8 cellular contexts compared by ENCODE assay signal in genomic region chr19:17216058-17216670, GRCh38. TPM values are rescaled to one million over a fixed set of nuclear protein-coding genes. Genes with fewer than 3 reads are reported as not detected.
DNase-seq lines count a peak whose midpoint lies in the region; ATAC-seq, FAIRE-seq and TF ChIP-seq lines count a peak whose summit lies in the region.
"Had no signal": no experiment of that assay in that cellular context is flagged by ENCODE, and none has a peak within 500 bp of the region (broad histone marks: within the 10 kb centered on the region; RNA-seq: fewer than 3 reads in every experiment).

No MANE protein-coding gene starts in this region.

- intact Hi-C loops in spleen (cut with DNase I; ENCODE audit: low total_unique reads), result no loop called here

- H3K4me3 ChIP-seq in HEK293 (ENCODE audit: low read depth, low read length), result peak overlapping the region; percentile 91
- H3K4me3 ChIP-seq in SU-DHL-6 (ENCODE audit: insufficient read depth, low read length, poor library complexity, severe bottlenecking), result no peak overlapping the region
- peak overlapping the region; percentile 78 for H3K4me3 ChIP-seq in fibroblast of villous mesenchyme (ENCODE audit: low read depth, low read length)
- peak overlapping the region in 7 of 8 donors; percentile 60 to 83 (median 66) for H3K4me3 ChIP-seq in spleen

- WGBS in spleen, 5 donors, result 79 to 93% (median 90%) methylated on average over 12 to 13 of the region's 13 CpGs

- H3K9me3 ChIP-seq in HEK293 (ENCODE audit: control insufficient read depth, insufficient read depth, low read depth, low read length) (no peaks in the 10 kb centered on the region), SU-DHL-6 (ENCODE audit: insufficient read depth, low read length) (no peaks in the 10 kb centered on the region), spleen (no peaks in the 10 kb centered on the region)
- H3K9me3 ChIP-seq: mucosa of descending colon had no signal

- H2AFZ ChIP-seq in SU-DHL-6 (ENCODE audit: low read depth, low read length, severe bottlenecking), result no peak overlapping the region

- H3K79me2 ChIP-seq in SU-DHL-6 (ENCODE audit: insufficient read depth, low read length), result no peaks in the 10 kb centered on the region

- TF ChIP-seq POLR2A in spleen (IDR thresholded peaks at IDR 0.05) (no peak), H54 (IDR thresholded peaks at IDR 0.05; ENCODE audit: low read depth, low read length) (no peak)

- no peaks in the 10 kb centered on the region for H3K9me2 ChIP-seq in SU-DHL-6 (replicated peaks; ENCODE audit: insufficient read depth, low read length)

- FAIRE-seq in RCC 7860 (lab: Jason Lieb, UNC) (no peak), H54 (lab: Jason Lieb, UNC) (no peak)

- H3K27ac ChIP-seq in HEK293 (ENCODE audit: extremely low read depth, low read depth, low read length) (no peak overlapping the region), SU-DHL-6 (ENCODE audit: low read depth, low read length) (no peak overlapping the region), spleen (peak overlapping the region in 6 of 8 donors; percentile 88 to 97 (median 96))

- ATAC-seq in GM18858 (IDR thresholded peaks at IDR 0.05; ENCODE audit: unreplicated experiment), result no peak

- H3K27me3 ChIP-seq in SU-DHL-6 (ENCODE audit: low read length), result no peaks in the 10 kb centered on the region
- H3K27me3 ChIP-seq in spleen (replicated peaks in 1 of 7), result no peaks in the 10 kb centered on the region

- H3F3A ChIP-seq in SU-DHL-6 (ENCODE audit: insufficient read depth), result 0 out of 2 replicates have a peak, but pooled peaks cover 3% of the 10 kb centered on the region

- DNase-seq in fibroblast of villous mesenchyme (ENCODE audit: low read depth) (no peak), spleen (peak; percentile 82), RCC 7860 (ENCODE audit: low spot score) (no peak), H54 (ENCODE audit: insufficient read length, low spot score) (no peak)

- TF ChIP-seq CTCF in HEK293 (tag by site-specific recombination; IDR thresholded peaks at IDR 0.05) (no peak), SU-DHL-6 (IDR thresholded peaks at IDR 0.05; ENCODE audit: insufficient read depth, low read length, poor library complexity, severe bottlenecking) (no peak), fibroblast of villous mesenchyme (IDR thresholded peaks at IDR 0.05; ENCODE audit: insufficient read depth, low read depth, low read length) (no peak), spleen (IDR thresholded peaks at IDR 0.05 in 8 of 11, conservative IDR thresholded peaks at IDR 0.05 in 3 of 11) (no peak)

- no peak overlapping the region for H3K9ac ChIP-seq in SU-DHL-6 (ENCODE audit: low read length)

- CTCF ChIA-PET in HEK293 (lab: Yijun Ruan, JAX), result interaction anchor here (0.6 to 0.8 kb wide), 5 partner anchors 38 to 655 kb away, joined by 3 to 5 read pairs (median 3); partner anchors contain the start of gene MRPL34

- H3K4me1 ChIP-seq in HEK293 (ENCODE audit: control insufficient read depth, insufficient read depth, low read length) (no peaks in the 10 kb centered on the region), spleen (peaks cover 4 to 21% (median 17%) of the 10 kb centered on the region in 6 donors)

- H4K20me1 ChIP-seq in SU-DHL-6 (ENCODE audit: low read depth, low read length), result no peaks in the 10 kb centered on the region

- POLR2A ChIA-PET in HEK293 (lab: Yijun Ruan, JAX), result interaction anchor here (0.9 to 2.4 kb wide), 18 partner anchors 7 to 141 kb away, joined by 3 to 61 read pairs (median 4); partner anchors contain the start of genes ABHD8, BABAM1, DDA1 and HAUS8

- H3K4me2 ChIP-seq in SU-DHL-6 (ENCODE audit: low read depth, low read length, poor library complexity, severe bottlenecking), result peak overlapping the region; percentile 83

- H3K36me3 ChIP-seq in HEK293 (ENCODE audit: control insufficient read depth in 2 of 2, insufficient read depth in 1 of 2, low read length in 2 of 2) (peaks cover 5 to 30% of the 10 kb centered on the region in 2 experiments; a peak in 2 of 3 replicates), SU-DHL-6 (ENCODE audit: low read length) (no peaks in the 10 kb centered on the region), spleen (peaks cover 0 to 70% (median 46%) of the 10 kb centered on the region in 6 donors)

TF ChIP-seq in HEK293, 187 proteins besides CTCF, POLR2A, EP300 and RAD21 (continues in another document):
- TF ChIP-seq ZNF24 (tag by site-specific recombination; IDR thresholded peaks at IDR 0.05) (no peak), PRDM2 (tag by site-specific recombination; IDR thresholded peaks at IDR 0.05; ENCODE audit: borderline replicate concordance) (no peak), ZNF670 (tag by site-specific recombination; IDR thresholded peaks at IDR 0.05; ENCODE audit: low read depth) (no peak), ZNF449 (tag by site-specific recombination; IDR thresholded peaks at IDR 0.05) (peak; percentile 64; the same call in 1 of the 2 replicates), ZNF19 (tag by site-specific recombination; IDR thresholded peaks at IDR 0.05; ENCODE audit: low read depth) (no peak), ZNF473 (tag by site-specific recombination; IDR thresholded peaks at IDR 0.05) (no peak), ZNF664 (tag by site-specific recombination; IDR thresholded peaks at IDR 0.05) (no peak), ZNF658 (tag by site-specific recombination; IDR thresholded peaks at IDR 0.05) (no peak), ZBTB48 (tag by site-specific recombination; IDR thresholded peaks at IDR 0.05) (0 out of 2 replicates have a peak, but pooled peaks have one; percentile 19), ZNF274 (IDR thresholded peaks at IDR 0.05; ENCODE audit: low read length) (no peak), ZNF274 (tag by site-specific recombination; IDR thresholded peaks at IDR 0.05; ENCODE audit: borderline replicate concordance) (no peak), ZNF335 (tag by site-specific recombination; conservative IDR thresholded peaks at IDR 0.05) (no peak)

RNA-seq across cellular contexts. Expression of gene USE1, which starts 1.0 kb away (rescaled TPM):
- total RNA-seq in fibroblast of villous mesenchyme (18.1 and 23.8 TPM in 2 replicates), spleen (10 to 100 TPM; 17.2 to 30.4 (median 25.9) TPM)
- polyA plus RNA-seq in spleen, result 10 to 100 TPM; 65.1 to 74.4 (median 65.4) TPM

RNA-seq across cellular contexts. Expression of gene OCEL1, which starts 9.9 kb away (rescaled TPM):
- total RNA-seq in fibroblast of villous mesenchyme (3.9 and 6.1 TPM in 2 replicates), spleen (10 to 100 TPM in 6 of 7 donors, 1 to 10 TPM in 1; 7.7 to 28.6 (median 25.4) TPM)
- 10 to 100 TPM; 20.4 to 31.8 (median 24.3) TPM for polyA plus RNA-seq in spleen

RNA-seq across cellular contexts. Expression of gene NR2F6, which starts 29.6 kb away (rescaled TPM):
- total RNA-seq in fibroblast of villous mesenchyme (51.0 and 56.0 TPM in 2 replicates), spleen (10 to 100 TPM; 11.6 to 15.0 (median 14.5) TPM)
- 10 to 100 TPM in 1 of 3 donors, 1 to 10 TPM in 2; 6.6 to 11.9 (median 7.8) TPM for polyA plus RNA-seq in spleen

RNA-seq across cellular contexts. Expression of gene USHBP1, which starts 48.4 kb away (rescaled TPM):
- total RNA-seq in fibroblast of villous mesenchyme (not detected in 2 replicates), spleen (10 to 100 TPM in 2 of 7 donors, 1 to 10 TPM in 5; 4.4 to 16.6 (median 7.6) TPM)
- polyA plus RNA-seq in spleen, result 10 to 100 TPM in 2 of 3 donors, 1 to 10 TPM in 1; 3.1 to 16.6 (median 12.4) TPM

RNA-seq across cellular contexts. Expression of gene BABAM1, which starts 51.1 kb away (rescaled TPM):
- total RNA-seq in fibroblast of villous mesenchyme (101 and 124 TPM in 2 replicates), spleen (10 to 100 TPM; 61.7 to 84.3 (median 71.3) TPM)
- polyA plus RNA-seq in spleen, result 100 to 1,000 TPM in 2 of 3 donors, 10 to 100 TPM in 1; 74.8 to 133 (median 114) TPM

Comparison
In these comparisons a context has a peak if more than half of its experiments do, and no peak if none do; other contexts are left out.
1. H3K27ac ChIP-seq: peak in spleen (6 of 8); none in HEK293 (single experiment) and SU-DHL-6 (single experiment).